ENCODE assay signal across 12 cellular contexts in the genomic region with DNA sequence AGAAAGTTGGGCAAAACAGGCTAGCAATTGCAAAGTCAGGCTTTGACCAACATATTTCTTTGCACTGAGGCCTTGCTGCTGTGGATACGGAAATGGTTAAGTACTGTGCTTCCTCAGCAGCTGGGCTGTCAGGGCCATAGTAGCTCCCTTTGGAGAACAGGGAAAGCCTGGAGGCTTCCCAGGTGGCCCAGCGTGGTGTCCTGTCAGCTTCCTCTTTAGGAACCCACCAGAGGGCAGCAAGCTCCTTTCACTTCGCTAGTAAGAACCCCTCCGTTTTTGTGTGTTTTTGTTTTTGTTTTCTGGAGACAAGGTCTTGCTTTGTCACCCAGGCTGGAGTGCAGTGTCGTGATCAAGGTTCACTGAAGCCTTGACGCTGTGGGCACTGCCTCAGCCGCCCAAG. TPM values are rescaled to one million over a fixed set of nuclear protein-coding genes. Genes with fewer than 3 reads are reported as not detected.
A peak's percentile ranks its signal among the peaks of the same experiment; 100 is the strongest.
DNase-seq lines count a peak whose midpoint lies in the region; ATAC-seq and TF ChIP-seq lines count a peak whose summit lies in the region.
"Had no signal": no experiment of that assay in that cellular context is flagged by ENCODE, and none has a peak within 500 bp of the region (broad histone marks: within the 10 kb centered on the region; RNA-seq: fewer than 3 reads in every experiment).

No MANE protein-coding gene starts in this region.

- 68 to 89% methylated on average over 3 to 7 of the region's 7 CpGs for WGBS in esophagus squamous epithelium, 2 donors

- intact Hi-C loops in esophagus squamous epithelium (cut with DNase I) = loop anchor here (10.0 kb wide), 1 partner anchor 108 kb away; a partner anchor contains a TSS

- peaks cover 4 to 69% (median 8%) of the 10 kb centered on the region in 3 donors for H3K36me3 ChIP-seq in esophagus squamous epithelium

- ATAC-seq in SK-N-SH treated with all-trans-retinoic acid at 6 μM for 48 hours (peak; percentile 83), HG03139 (IDR thresholded peaks at IDR 0.05; ENCODE audit: unreplicated experiment) (no peak)
- ATAC-seq: activated CD4-positive, CD25-positive, alpha-beta regulatory T cell treated with anti-CD3 and anti-CD28 coated beads, Interleukin-2, amount 50 U/mL, for 24 hours; right cardiac atrium had no signal

- H3K27me3 Mint-ChIP-seq in glutamatergic neuron (ENCODE audit: unreplicated experiment) = peaks cover 11% of the 10 kb centered on the region

- no peak overlapping the region for H3K27ac Mint-ChIP-seq in glutamatergic neuron (ENCODE audit: unreplicated experiment)

- H3K27ac ChIP-seq in esophagus squamous epithelium = no peak overlapping the region
- H3K27ac ChIP-seq: vagina had no signal

- H3K4me1 ChIP-seq in esophagus squamous epithelium = peaks cover 3 to 13% (median 3%) of the 10 kb centered on the region in 3 donors

- no peak overlapping the region for H3K4me3 ChIP-seq in AG10803 (ENCODE audit: low read length)
- H3K4me3 ChIP-seq in GM12875 (ENCODE audit: low read depth, low read length) = no peak overlapping the region
- H3K4me3 ChIP-seq in esophagus squamous epithelium = no peak overlapping the region
- H3K4me3 ChIP-seq: vagina had no signal

- peak; percentile 45 for TF ChIP-seq CTCF in AG10803 (conservative IDR thresholded peaks at IDR 0.05; ENCODE audit: low read length)
- TF ChIP-seq CTCF in GM12875 (IDR thresholded peaks at IDR 0.05; ENCODE audit: borderline replicate concordance, insufficient read depth, low read depth, low read length) = peak; percentile 54
- TF ChIP-seq CTCF in glutamatergic neuron (IDR thresholded peaks at IDR 0.05; ENCODE audit: partially characterized antibody, unreplicated experiment) = peak; percentile 25
- no peak for TF ChIP-seq CTCF in esophagus squamous epithelium (IDR thresholded peaks at IDR 0.05)

- TF ChIP-seq POLR2A in esophagus squamous epithelium (IDR thresholded peaks at IDR 0.05) = no peak

- no peaks in the 10 kb centered on the region for H3K36me3 Mint-ChIP-seq in glutamatergic neuron (ENCODE audit: unreplicated experiment)

- no peaks in the 10 kb centered on the region for H3K27me3 ChIP-seq in esophagus squamous epithelium
- H3K27me3 ChIP-seq: vagina had no signal

- no peaks in the 10 kb centered on the region for H3K9me3 ChIP-seq in esophagus squamous epithelium
- H3K9me3 ChIP-seq: vagina had no signal

- H3K4me3 Mint-ChIP-seq in glutamatergic neuron (ENCODE audit: unreplicated experiment) = no peak overlapping the region

- H3K4me1 Mint-ChIP-seq in glutamatergic neuron (ENCODE audit: low read depth, unreplicated experiment) = peaks cover 21% of the 10 kb centered on the region

- H3K9me3 Mint-ChIP-seq in glutamatergic neuron (ENCODE audit: unreplicated experiment) = peaks cover 3% of the 10 kb centered on the region

- DNase-seq in AG10803 (ENCODE audit: low read depth) (peak; percentile 48), glutamatergic neuron (peak; percentile 57), HuH-7.5 (ENCODE audit: low spot score) (no peak), NCI-H1436 treated with DMSO at 0.1 percent for 48 hours (lab: John Stamatoyannopoulos, UW) (no peak), esophagus squamous epithelium (lab: John Stamatoyannopoulos, UW) (no peak)
- DNase-seq: foreskin melanocyte, right cardiac atrium had no signal

TF ChIP-seq in SK-N-SH treated with all-trans-retinoic acid at 6 μM for 48 hours, 23 proteins besides CTCF, POLR2A, EP300 and RAD21:
- TF ChIP-seq, protein P1, sequence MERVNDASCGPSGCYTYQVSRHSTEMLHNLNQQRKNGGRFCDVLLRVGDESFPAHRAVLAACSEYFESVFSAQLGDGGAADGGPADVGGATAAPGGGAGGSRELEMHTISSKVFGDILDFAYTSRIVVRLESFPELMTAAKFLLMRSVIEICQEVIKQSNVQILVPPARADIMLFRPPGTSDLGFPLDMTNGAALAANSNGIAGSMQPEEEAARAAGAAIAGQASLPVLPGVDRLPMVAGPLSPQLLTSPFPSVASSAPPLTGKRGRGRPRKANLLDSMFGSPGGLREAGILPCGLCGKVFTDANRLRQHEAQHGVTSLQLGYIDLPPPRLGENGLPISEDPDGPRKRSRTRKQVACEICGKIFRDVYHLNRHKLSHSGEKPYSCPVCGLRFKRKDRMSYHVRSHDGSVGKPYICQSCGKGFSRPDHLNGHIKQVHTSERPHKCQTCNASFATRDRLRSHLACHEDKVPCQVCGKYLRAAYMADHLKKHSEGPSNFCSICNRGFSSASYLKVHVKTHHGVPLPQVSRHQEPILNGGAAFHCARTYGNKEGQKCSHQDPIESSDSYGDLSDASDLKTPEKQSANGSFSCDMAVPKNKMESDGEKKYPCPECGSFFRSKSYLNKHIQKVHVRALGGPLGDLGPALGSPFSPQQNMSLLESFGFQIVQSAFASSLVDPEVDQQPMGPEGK (CRISPR knock-in tag; IDR thresholded peaks at IDR 0.05; ENCODE audit: borderline replicate concordance) = no peak
- TF ChIP-seq, protein P2, sequence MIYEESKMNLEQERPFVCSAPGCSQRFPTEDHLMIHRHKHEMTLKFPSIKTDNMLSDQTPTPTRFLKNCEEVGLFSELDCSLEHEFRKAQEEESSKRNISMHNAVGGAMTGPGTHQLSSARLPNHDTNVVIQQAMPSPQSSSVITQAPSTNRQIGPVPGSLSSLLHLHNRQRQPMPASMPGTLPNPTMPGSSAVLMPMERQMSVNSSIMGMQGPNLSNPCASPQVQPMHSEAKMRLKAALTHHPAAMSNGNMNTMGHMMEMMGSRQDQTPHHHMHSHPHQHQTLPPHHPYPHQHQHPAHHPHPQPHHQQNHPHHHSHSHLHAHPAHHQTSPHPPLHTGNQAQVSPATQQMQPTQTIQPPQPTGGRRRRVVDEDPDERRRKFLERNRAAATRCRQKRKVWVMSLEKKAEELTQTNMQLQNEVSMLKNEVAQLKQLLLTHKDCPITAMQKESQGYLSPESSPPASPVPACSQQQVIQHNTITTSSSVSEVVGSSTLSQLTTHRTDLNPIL (CRISPR knock-in tag; IDR thresholded peaks at IDR 0.05; ENCODE audit: low read depth) = no peak

RNA-seq across cellular contexts. Expression of a gene that starts 1.7 kb away (rescaled TPM):
- total RNA-seq in glutamatergic neuron (ENCODE audit: unreplicated experiment) (2.8 TPM), esophagus squamous epithelium (1 to 10 TPM in 3 of 4 donors, under 1 TPM in 1; 0.34 to 2.9 (median 2.2) TPM)

RNA-seq across cellular contexts. Expression of a gene that starts 28.1 kb away (rescaled TPM):
- 53.2 TPM for total RNA-seq in glutamatergic neuron (ENCODE audit: unreplicated experiment)
- 100 to 1,000 TPM in 1 of 4 donors, 10 to 100 TPM in 3; 52.1 to 104 (median 71.4) TPM for total RNA-seq in esophagus squamous epithelium

RNA-seq across cellular contexts. Expression of a gene that starts 58.1 kb away (rescaled TPM):
- total RNA-seq in glutamatergic neuron (ENCODE audit: unreplicated experiment) (not detected), esophagus squamous epithelium (1 to 10 TPM in 1 of 4 donors, not detected in 3; 1.3 TPM)
- total RNA-seq: vagina had no signal

Comparison
In these comparisons a context has a peak if more than half of its experiments do, and no peak if none do; other contexts are left out.
1. DNase-seq: peak in AG10803 (single experiment) and glutamatergic neuron (single experiment); none in HuH-7.5 (single experiment), NCI-H1436 treated with DMSO at 0.1 percent for 48 hours (single experiment) and esophagus squamous epithelium (single experiment).
2. CTCF ChIP-seq: peak in AG10803 (single experiment), GM12875 (single experiment) and glutamatergic neuron (single experiment); none in esophagus squamous epithelium (0 of 6).